Comparison of ENCODE assay signal across 1 cellular context in genomic region chr10:10872706-10873276, GRCh38.
TF ChIP-seq lines count a peak whose summit lies in the region.

No MANE protein-coding gene starts in this region.

TF ChIP-seq in H1, 55 proteins besides CTCF, POLR2A, EP300 and RAD21 (continued from another document):
- TF ChIP-seq, protein P1, sequence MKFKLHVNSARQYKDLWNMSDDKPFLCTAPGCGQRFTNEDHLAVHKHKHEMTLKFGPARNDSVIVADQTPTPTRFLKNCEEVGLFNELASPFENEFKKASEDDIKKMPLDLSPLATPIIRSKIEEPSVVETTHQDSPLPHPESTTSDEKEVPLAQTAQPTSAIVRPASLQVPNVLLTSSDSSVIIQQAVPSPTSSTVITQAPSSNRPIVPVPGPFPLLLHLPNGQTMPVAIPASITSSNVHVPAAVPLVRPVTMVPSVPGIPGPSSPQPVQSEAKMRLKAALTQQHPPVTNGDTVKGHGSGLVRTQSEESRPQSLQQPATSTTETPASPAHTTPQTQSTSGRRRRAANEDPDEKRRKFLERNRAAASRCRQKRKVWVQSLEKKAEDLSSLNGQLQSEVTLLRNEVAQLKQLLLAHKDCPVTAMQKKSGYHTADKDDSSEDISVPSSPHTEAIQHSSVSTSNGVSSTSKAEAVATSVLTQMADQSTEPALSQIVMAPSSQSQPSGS (IDR thresholded peaks at IDR 0.05; ENCODE audit: low read length): no peak
- TF ChIP-seq KDM4A (IDR thresholded peaks at IDR 0.05; ENCODE audit: low read depth, low read length, severe bottlenecking) (no peak), SP1 (IDR thresholded peaks at IDR 0.05; ENCODE audit: low read depth, low read length) (no peak), YY1 (IDR thresholded peaks at IDR 0.05; ENCODE audit: low read depth, low read length) (no peak), HDAC2 (IDR thresholded peaks at IDR 0.05; ENCODE audit: borderline replicate concordance in 1 of 2, low read depth in 2 of 2, low read length in 2 of 2) (no peak), SP4 (IDR thresholded peaks at IDR 0.05; ENCODE audit: low read length) (no peak), POLR2AphosphoS5 (IDR thresholded peaks at IDR 0.05; ENCODE audit: low read depth, low read length) (no peak), RNF2 (IDR thresholded peaks at IDR 0.05; ENCODE audit: borderline replicate concordance, low read depth, low read length, missing control alignments, poor library complexity, severe bottlenecking) (no peak), SP2 (IDR thresholded peaks at IDR 0.05; ENCODE audit: low read length) (no peak), ZNF274 (IDR thresholded peaks at IDR 0.05; ENCODE audit: borderline replicate concordance, extremely low read depth, low read length) (no peak), MAX (IDR thresholded peaks at IDR 0.05) (no peak), POU5F1 (IDR thresholded peaks at IDR 0.05; ENCODE audit: low read depth, low read length) (no peak), ASH2L (IDR thresholded peaks at IDR 0.05; ENCODE audit: low read length) (no peak)
